In the genomic region with DNA sequence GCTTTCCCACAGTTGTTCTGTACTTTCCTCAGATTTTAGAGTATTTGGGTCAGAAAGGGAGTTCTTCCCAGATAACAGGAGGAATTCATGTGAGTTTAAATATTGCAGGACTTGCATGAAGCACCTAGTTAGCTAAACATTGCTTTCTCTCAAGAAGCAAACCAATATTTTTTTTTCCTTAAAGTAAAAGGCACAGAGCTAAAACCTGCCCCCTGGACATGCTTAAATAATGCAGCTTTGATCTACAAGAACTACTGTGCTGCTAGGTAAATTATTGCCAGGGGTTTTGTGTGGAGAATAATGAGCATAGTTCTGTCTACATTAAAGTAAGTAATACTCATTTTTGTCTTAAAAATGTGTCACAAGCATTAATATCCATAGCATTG, we compare ENCODE assay signal across 13 cellular contexts. TPM values are rescaled to one million over a fixed set of nuclear protein-coding genes. Genes with fewer than 3 reads are reported as not detected.
DNase-seq lines count a peak whose midpoint lies in the region; ATAC-seq, FAIRE-seq and TF ChIP-seq lines count a peak whose summit lies in the region.
"Had no signal": no experiment of that assay in that cellular context is flagged by ENCODE, and none has a peak within 500 bp of the region (broad histone marks: within the 10 kb centered on the region; RNA-seq: fewer than 3 reads in every experiment).

No MANE protein-coding gene starts in this region.

- no peak overlapping the region for H3K27ac ChIP-seq in right cardiac atrium (ENCODE audit: low read length)

- no peaks in the 10 kb centered on the region for H3K9me3 Mint-ChIP-seq in nephron
- H3K9me3 Mint-ChIP-seq: activated T-cell treated with anti-CD3 and anti-CD28 coated beads, Interleukin-2, amount 50 U/mL, for 4 hours had no signal

- no peaks in the 10 kb centered on the region for H3K27me3 Mint-ChIP-seq in nephron (ENCODE audit: low read depth)

- FAIRE-seq in urothelium cell line (lab: Jason Lieb, UNC) = no peak
- FAIRE-seq: bronchial epithelial cell had no signal

- peaks cover 32% of the 10 kb centered on the region for H3K4me1 Mint-ChIP-seq in nephron

- ATAC-seq in right cardiac atrium (no peak), Right ventricle myocardium inferior (no peak), GM21717 (IDR thresholded peaks at IDR 0.05; ENCODE audit: unreplicated experiment) (no peak), GM19023 (IDR thresholded peaks at IDR 0.05; ENCODE audit: unreplicated experiment) (no peak), HG02852 (IDR thresholded peaks at IDR 0.05; ENCODE audit: unreplicated experiment) (no peak)
- ATAC-seq: activated T-cell treated with anti-CD3 and anti-CD28 coated beads, Interleukin-2, amount 50 U/mL, for 4 hours had no signal

- H3K4me3 ChIP-seq in right cardiac atrium (ENCODE audit: low read length) (peak overlapping the region; percentile 65), epithelial cell of proximal tubule (ENCODE audit: low read depth, low read length) (peak overlapping the region; percentile 47)

- TF ChIP-seq CTCF in epithelial cell of proximal tubule (conservative IDR thresholded peaks at IDR 0.05; ENCODE audit: low read depth, low read length) = no peak
- TF ChIP-seq CTCF in nephron (IDR thresholded peaks at IDR 0.05; ENCODE audit: unreplicated experiment in 3 of 3) = no peak

- no peaks in the 10 kb centered on the region for H3K9me3 ChIP-seq in right cardiac atrium (ENCODE audit: control insufficient read depth, low read length)

- H3K27me3 ChIP-seq in right cardiac atrium (ENCODE audit: control insufficient read depth, insufficient read depth) = no peaks in the 10 kb centered on the region

- H3K4me1 ChIP-seq in right cardiac atrium (ENCODE audit: control insufficient read depth, insufficient read depth, low read length) = no peaks in the 10 kb centered on the region

- peak overlapping the region; percentile 98 to 99 (median 98) for H3K27ac Mint-ChIP-seq in nephron

- H3K4me3 Mint-ChIP-seq in nephron = peak overlapping the region; percentile 82 to 85 (median 83)
- H3K4me3 Mint-ChIP-seq: activated T-cell treated with anti-CD3 and anti-CD28 coated beads, Interleukin-2, amount 50 U/mL, for 4 hours had no signal

- no peak for DNase-seq in right cardiac atrium
- no peak for DNase-seq in Right ventricle myocardium inferior (ENCODE audit: missing footprints)
- peak; percentile 4 for DNase-seq in epithelial cell of proximal tubule (ENCODE audit: low read depth)
- DNase-seq in urothelium cell line (ENCODE audit: low spot score) = no peak
- DNase-seq: activated T-cell treated with anti-CD3 and anti-CD28 coated beads, Interleukin-2, amount 50 U/mL, for 4 hours; Kasumi-1; RPMI8226 had no signal

- H3K36me3 Mint-ChIP-seq in nephron (ENCODE audit: low read depth) = peaks cover 8% of the 10 kb centered on the region

- intact Hi-C loops in right cardiac atrium (cut with DNase I) = no loop called here
- intact Hi-C loops in Right ventricle myocardium inferior (cut with DNase I) = no loop called here

RNA-seq across cellular contexts. Expression of a gene that starts 0.5 kb away (rescaled TPM):
- total RNA-seq in right cardiac atrium (10 to 100 TPM in 2 of 4 donors, 1 to 10 TPM in 2; 4.3 to 17.2 (median 9.3) TPM), Right ventricle myocardium inferior (1.0 TPM), epithelial cell of proximal tubule (0.29 TPM in 1 of 2 replicates, not detected in the other)
- 9.5 TPM for polyA plus RNA-seq in right cardiac atrium
- total RNA-seq: activated T-cell treated with anti-CD3 and anti-CD28 coated beads, Interleukin-2, amount 50 U/mL, for 4 hours; bronchial epithelial cell; glomerular endothelial cell had no signal

RNA-seq across cellular contexts. Expression of a gene that starts 44.7 kb away (rescaled TPM):
- total RNA-seq in right cardiac atrium (10 to 100 TPM in 3 of 4 donors, 1 to 10 TPM in 1; 8.5 to 13.6 (median 10.5) TPM), Right ventricle myocardium inferior (7.1 TPM), epithelial cell of proximal tubule (0.52 and 1.8 TPM in 2 replicates)
- 2.3 TPM for polyA plus RNA-seq in right cardiac atrium
